In the genomic region with DNA sequence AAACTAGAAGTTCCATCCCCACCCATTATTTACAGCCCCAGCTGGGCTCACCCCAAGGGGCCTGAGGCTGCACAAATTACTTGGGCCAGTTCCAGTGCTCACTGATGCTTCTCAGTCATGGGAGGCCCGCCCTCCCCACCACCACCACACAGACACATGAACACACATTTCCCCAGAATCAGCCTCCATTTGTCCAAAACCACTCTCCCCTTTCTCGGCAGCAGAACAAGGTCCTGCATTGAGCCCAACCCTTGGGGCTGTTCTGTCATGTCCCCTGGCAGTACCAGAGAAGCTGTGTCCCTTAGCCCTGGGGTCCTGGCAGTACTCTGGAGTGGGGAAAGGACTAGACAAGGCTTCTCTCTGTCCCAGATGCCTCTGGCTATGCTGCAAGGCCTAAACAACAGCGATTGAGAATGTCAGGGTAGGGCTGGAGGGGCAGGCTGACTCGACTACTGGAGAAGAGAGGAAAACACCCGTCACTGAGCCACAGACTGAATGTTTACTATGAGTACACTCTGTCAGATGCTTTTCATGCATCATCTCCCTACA, we compare ENCODE assay signal across 8 cellular contexts. TPM values are rescaled to one million over a fixed set of nuclear protein-coding genes. Genes with fewer than 3 reads are reported as not detected.
DNase-seq lines count a peak whose midpoint lies in the region; ATAC-seq, FAIRE-seq and TF ChIP-seq lines count a peak whose summit lies in the region.
"Had no signal": no experiment of that assay in that cellular context is flagged by ENCODE, and none has a peak within 500 bp of the region (broad histone marks: within the 10 kb centered on the region; RNA-seq: fewer than 3 reads in every experiment).

No MANE protein-coding gene starts in this region.

- DNase-seq in NCI-H1694 (lab: John Stamatoyannopoulos, UW) (peak; percentile 27), brain microvascular endothelial cell (no peak), kidney (peak; percentile 80), suprapubic skin (ENCODE audit: low spot score in 2 of 2) (no peak)
- DNase-seq in activated effector memory CD4-positive, alpha-beta T cell treated with Interleukin-2 at 50 U/mL for 16 hours = no peak
- DNase-seq: T-cell had no signal

- no peak for FAIRE-seq in kidney (lab: Jason Lieb, UNC)

- no peak overlapping the region for H3K4me3 ChIP-seq in brain microvascular endothelial cell (ENCODE audit: low read depth, low read length)
- no peak overlapping the region for H3K4me3 ChIP-seq in kidney (ENCODE audit: low read length in 2 of 2)
- no peak overlapping the region for H3K4me3 ChIP-seq in suprapubic skin

- no peak for TF ChIP-seq EP300 in suprapubic skin (IDR thresholded peaks at IDR 0.05)

- no peaks in the 10 kb centered on the region for H3K9me3 ChIP-seq in kidney (ENCODE audit: control insufficient read depth in 1 of 2, low read length in 2 of 2)
- no peaks in the 10 kb centered on the region for H3K9me3 ChIP-seq in suprapubic skin

- no peak overlapping the region for H3K9ac ChIP-seq in kidney (ENCODE audit: low read length in 2 of 2)

- WGBS in suprapubic skin = 40% methylated on average over 5 of the region's 5 CpGs

- intact Hi-C loops in kidney (cut with DNase I) = no loop called here

- in situ Hi-C loops in brain microvascular endothelial cell (cut with HindIII; ENCODE audit: low pct_ligation_motif_present, low sequenced_read_pairs) = no loop called here

- H3K27ac ChIP-seq in brain microvascular endothelial cell = peak overlapping the region; percentile 53
- no peak overlapping the region for H3K27ac ChIP-seq in kidney (ENCODE audit: low read depth in 2 of 2, low read length in 2 of 2)
- peak overlapping the region; percentile 78 for H3K27ac ChIP-seq in suprapubic skin

- H3K27me3 ChIP-seq in brain microvascular endothelial cell (replicated peaks) (no peaks in the 10 kb centered on the region), suprapubic skin (no peaks in the 10 kb centered on the region)

- no peak for TF ChIP-seq POLR2A in suprapubic skin (IDR thresholded peaks at IDR 0.05)

- H3K36me3 ChIP-seq in brain microvascular endothelial cell (replicated peaks) (peaks cover 25% of the 10 kb centered on the region), kidney (ENCODE audit: control insufficient read depth in 1 of 2, insufficient read depth in 2 of 2, low read length in 2 of 2) (peaks cover 21 to 27% of the 10 kb centered on the region in 2 donors), suprapubic skin (peaks cover 35% of the 10 kb centered on the region)

- H3K4me1 ChIP-seq in kidney (ENCODE audit: control insufficient read depth in 1 of 2, insufficient read depth in 1 of 2, low read depth in 1 of 2, low read length in 2 of 2) (peaks cover 17 to 19% of the 10 kb centered on the region in 2 donors), suprapubic skin (peaks cover 39% of the 10 kb centered on the region)

- ATAC-seq in GM21367 (IDR thresholded peaks at IDR 0.05; ENCODE audit: unreplicated experiment) (no peak), GM19455 (IDR thresholded peaks at IDR 0.05; ENCODE audit: unreplicated experiment) (no peak)
- ATAC-seq: T-cell had no signal

- TF ChIP-seq CTCF in brain microvascular endothelial cell (IDR thresholded peaks at IDR 0.05; ENCODE audit: low read depth, low read length, missing control alignments) = no peak
- TF ChIP-seq CTCF in kidney (IDR thresholded peaks at IDR 0.05; ENCODE audit: borderline replicate concordance, extremely low read depth, insufficient read depth) = no peak
- no peak for TF ChIP-seq CTCF in suprapubic skin (IDR thresholded peaks at IDR 0.05)

RNA-seq across cellular contexts. Expression of gene SAMD4B, which starts 21.8 kb away (rescaled TPM):
- total RNA-seq in kidney (100 TPM), suprapubic skin (100 to 1,000 TPM; 104 to 166 (median 113) TPM)
- polyA plus RNA-seq in kidney (ENCODE audit: insufficient read depth, low read depth, low replicate concordance) = 92.9 TPM

RNA-seq across cellular contexts. Expression of gene PAF1, which starts 26.9 kb away (rescaled TPM):
- 37.1 TPM for total RNA-seq in kidney
- polyA plus RNA-seq in kidney (ENCODE audit: insufficient read depth, low read depth, low replicate concordance) = 54.0 TPM
- 10 to 100 TPM; 24.8 to 42.4 (median 35.4) TPM for total RNA-seq in suprapubic skin

RNA-seq across cellular contexts. Expression of gene MED29, which starts 27.2 kb away (rescaled TPM):
- total RNA-seq in kidney = 50.4 TPM
- 32.4 TPM for polyA plus RNA-seq in kidney (ENCODE audit: insufficient read depth, low read depth, low replicate concordance)
- 10 to 100 TPM; 36.3 to 57.8 (median 48.0) TPM for total RNA-seq in suprapubic skin

RNA-seq across cellular contexts. Expression of gene GMFG, which starts 28.1 kb away (rescaled TPM):
- 60.7 TPM for total RNA-seq in kidney
- 52.4 TPM for polyA plus RNA-seq in kidney (ENCODE audit: insufficient read depth, low read depth, low replicate concordance)
- total RNA-seq in suprapubic skin = 10 to 100 TPM in 1 of 4 donors, 1 to 10 TPM in 3; 1.9 to 16.2 (median 5.8) TPM

RNA-seq across cellular contexts. Expression of gene ZFP36, which starts 42.7 kb away (rescaled TPM):
- total RNA-seq in kidney (132 TPM), suprapubic skin (100 to 1,000 TPM; 426 to 850 (median 540) TPM)
- 87.9 TPM for polyA plus RNA-seq in kidney (ENCODE audit: insufficient read depth, low read depth, low replicate concordance)

Comparison
In these comparisons a context has a peak if more than half of its experiments do, and no peak if none do; other contexts are left out.
1. DNase-seq: peak in NCI-H1694 (single experiment) and kidney (single experiment); none in brain microvascular endothelial cell (single experiment), suprapubic skin (0 of 2) and activated effector memory CD4-positive, alpha-beta T cell treated with Interleukin-2 at 50 U/mL for 16 hours (single experiment).
2. H3K27ac ChIP-seq: peak in brain microvascular endothelial cell (single experiment) and suprapubic skin (single experiment); none in kidney (0 of 2).